ENCODE assay signal across 5 cellular contexts in the genomic region with DNA sequence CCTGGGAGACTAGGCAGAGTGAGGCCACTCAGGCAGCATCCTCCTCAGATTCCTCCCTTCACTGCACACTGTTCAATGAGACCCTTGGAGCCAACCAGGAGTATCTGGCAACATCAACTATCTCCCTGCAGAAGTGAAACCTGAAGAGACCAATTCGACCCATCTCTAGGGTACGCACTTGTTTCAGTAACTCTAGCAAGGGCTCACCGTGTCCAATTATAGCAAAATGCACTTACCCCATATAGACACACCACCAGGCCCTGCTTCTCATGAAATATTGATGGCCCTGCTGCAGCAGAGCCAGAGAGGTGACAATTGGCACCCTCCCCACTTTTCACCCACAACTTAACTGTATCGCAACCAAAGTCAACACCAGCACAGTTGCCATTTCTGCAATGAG.
"Had no signal": no experiment of that assay in that cellular context is flagged by ENCODE, and none has a peak within 500 bp of the region (broad histone marks: within the 10 kb centered on the region; RNA-seq: fewer than 3 reads in every experiment).

No MANE protein-coding gene starts in this region.

- H3K4me3 ChIP-seq: GM23338, K562 had no signal

- H2AFZ ChIP-seq: GM23338 had no signal

- DNase-seq: H9, HCEC 1CT, IMR-90 had no signal

- H3K4me2 ChIP-seq: GM23338 had no signal

- ATAC-seq: GM23338, K562 had no signal
